In the genomic region with DNA sequence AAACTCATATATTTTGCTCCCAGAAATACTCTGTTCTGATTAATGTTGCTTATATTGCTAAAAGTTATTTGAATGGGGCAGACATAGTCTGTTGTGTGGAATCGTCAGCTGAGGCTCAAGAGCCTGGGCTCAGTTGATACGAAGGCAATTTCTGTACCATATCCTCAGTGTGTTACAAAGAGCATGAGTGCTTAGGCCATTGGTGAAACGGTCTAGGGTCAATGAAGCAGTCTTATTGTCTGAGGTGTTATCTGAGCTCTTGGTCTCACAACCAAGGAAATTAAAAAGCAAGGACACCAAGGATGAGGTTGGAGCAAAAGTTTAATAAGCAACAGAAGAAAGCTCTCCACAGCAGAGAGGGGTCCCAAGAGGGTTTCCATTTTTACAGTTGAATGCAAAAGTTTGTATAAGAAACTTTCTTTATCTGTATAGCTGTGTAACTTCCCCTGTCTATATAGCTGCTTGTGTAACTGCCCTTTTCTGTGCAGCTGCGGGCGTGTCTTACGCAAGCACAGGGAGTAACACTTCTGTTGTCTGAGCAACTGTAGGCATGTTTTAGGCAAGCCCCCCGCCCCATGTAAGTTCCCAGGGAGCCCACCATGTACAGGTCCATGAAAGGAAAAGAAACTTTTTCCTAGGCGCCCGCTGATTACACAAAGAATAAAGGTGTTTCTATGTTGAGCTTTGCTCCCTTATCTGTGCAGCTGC, we compare ENCODE assay signal across 1 cellular context.
TF ChIP-seq lines count a peak whose summit lies in the region.

No MANE protein-coding gene starts in this region.

TF ChIP-seq in GM12878, 131 proteins besides CTCF, POLR2A, EP300 and RAD21:
- no peak for TF ChIP-seq KAT2A (conservative IDR thresholded peaks at IDR 0.05; ENCODE audit: control insufficient read depth, low read depth, low read length)
- no peak for TF ChIP-seq POLR2AphosphoS5 (IDR thresholded peaks at IDR 0.05; ENCODE audit: low read length)
